Comparison of ENCODE assay signal across 14 cellular contexts in genomic region chr10:10233256-10233655, GRCh38.
"Had no signal": no experiment of that assay in that cellular context is flagged by ENCODE, and none has a peak within 500 bp of the region (broad histone marks: within the 10 kb centered on the region; RNA-seq: fewer than 3 reads in every experiment).

No MANE protein-coding gene starts in this region.

- H3K4me3 ChIP-seq: body of pancreas, prostate gland, spleen, transverse colon had no signal

- H3K27me3 ChIP-seq: body of pancreas, spleen, transverse colon had no signal

- H3K4me1 ChIP-seq: body of pancreas, prostate gland, spleen, transverse colon had no signal

- H3K9me3 ChIP-seq: prostate gland, transverse colon had no signal

- H3K36me3 ChIP-seq: prostate gland, spleen, transverse colon had no signal

- H3K4me3 Mint-ChIP-seq: natural killer cell; stimulated activated naive B cell treated with anti-CD40 and anti-IgM and Interleukin-4, amounts not matched to agents 10 μg/mL and 1 μg/mL and 100 μg/mL, for 72 hours; T-helper 17 cell had no signal

- H3K9me3 Mint-ChIP-seq: activated T-helper 2 cell treated with anti-CD3 and anti-CD28 coated beads, Interferon-gamma antibody, Interleukin-2, Interleukin-4, amounts not matched to agents 10 μg/mL and 5 μg/mL and 100 μg/mL, durations not matched to agents 14 hours and 24 hours and 36 hours had no signal

- H3K4me1 Mint-ChIP-seq: natural killer cell; stimulated activated naive B cell treated with anti-CD40 and anti-IgM and Interleukin-4, amounts not matched to agents 10 μg/mL and 1 μg/mL and 100 μg/mL, for 72 hours; T-helper 17 cell had no signal

- H3K27ac ChIP-seq: body of pancreas, prostate gland, spleen, transverse colon had no signal

- H3K27ac Mint-ChIP-seq: activated T-helper 2 cell treated with anti-CD3 and anti-CD28 coated beads, Interferon-gamma antibody, Interleukin-2, Interleukin-4, amounts not matched to agents 10 μg/mL and 5 μg/mL and 100 μg/mL, durations not matched to agents 14 hours and 24 hours and 36 hours; natural killer cell; stimulated activated naive B cell treated with anti-CD40 and anti-IgM and Interleukin-4, amounts not matched to agents 10 μg/mL and 1 μg/mL and 100 μg/mL, for 72 hours; T-helper 17 cell had no signal

- DNase-seq: activated CD4-positive, CD25-positive, alpha-beta regulatory T cell; activated naive CD4-positive, alpha-beta T cell treated with anti-CD3 and anti-CD28 coated beads, Interleukin-2, amount 50 U/mL, for 16 hours; body of pancreas; effector memory CD4-positive, alpha-beta T cell; foreskin fibroblast; natural killer cell; nucleus accumbens; spleen; stimulated activated CD4-positive, alpha-beta T cell treated with anti-CD3 and anti-CD28 coated beads, Interleukin-1b, Interleukin-23, amount 100 ng/mL, for 48 hours; stimulated activated naive B cell treated with anti-CD40 and anti-IgM and Interleukin-4, amounts not matched to agents 10 μg/mL and 1 μg/mL and 100 μg/mL, for 72 hours; T-helper 17 cell; transverse colon had no signal

- H3K36me3 Mint-ChIP-seq: natural killer cell; stimulated activated naive B cell treated with anti-CD40 and anti-IgM and Interleukin-4, amounts not matched to agents 10 μg/mL and 1 μg/mL and 100 μg/mL, for 72 hours had no signal
